ENCODE assay signal across 8 cellular contexts in the genomic region with DNA sequence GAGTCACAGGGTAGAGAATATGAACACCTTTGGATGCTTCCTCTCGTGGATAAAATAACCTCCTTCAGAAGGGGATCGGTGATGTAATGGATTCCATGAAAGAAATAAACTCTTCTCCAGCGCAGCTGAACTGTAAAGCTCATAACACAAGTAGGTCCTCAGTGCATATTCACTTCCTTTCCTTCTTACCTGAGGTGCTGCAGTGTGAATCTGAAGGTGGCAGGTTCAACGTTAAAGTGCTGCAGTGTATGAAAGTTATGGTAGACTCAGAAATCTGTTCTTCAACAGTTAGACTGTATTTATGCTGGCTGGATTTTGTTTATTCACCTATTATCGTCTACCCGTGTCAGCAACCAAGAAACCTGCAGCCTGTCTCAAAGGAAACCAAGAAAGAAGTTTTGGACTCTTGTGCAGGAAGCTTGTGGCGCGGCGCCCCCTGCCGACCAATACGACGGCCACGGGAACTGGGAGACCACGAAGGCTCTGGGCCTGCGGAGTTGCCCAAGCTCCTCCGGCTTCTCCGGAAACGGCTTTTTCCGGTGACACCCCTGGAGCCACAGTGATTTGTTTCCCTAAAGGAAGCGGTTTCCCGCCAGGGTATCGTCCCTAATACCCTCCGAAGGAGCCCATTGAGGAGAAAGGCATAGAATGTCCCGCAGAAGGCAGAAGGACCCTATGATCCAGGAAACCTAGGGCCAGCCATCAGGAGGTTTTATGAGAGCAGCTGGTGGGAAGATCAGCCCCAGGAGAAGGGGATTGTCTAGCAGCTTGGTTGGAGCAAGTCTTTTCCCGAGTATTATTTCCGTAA. TPM values are rescaled to one million over a fixed set of nuclear protein-coding genes. Genes with fewer than 3 reads are reported as not detected.
DNase-seq lines count a peak whose midpoint lies in the region; ATAC-seq and TF ChIP-seq lines count a peak whose summit lies in the region.

No MANE protein-coding gene starts in this region.

- no peaks in the 10 kb centered on the region for H3K36me3 Mint-ChIP-seq in activated T-helper 17 cell treated with anti-CD3 and anti-CD28 coated beads, Interleukin-2, amount 50 U/mL, for 72 hours (ENCODE audit: low read depth)

- no peaks in the 10 kb centered on the region for H3K79me2 ChIP-seq in PC-9 (ENCODE audit: low read depth)

- H3F3A ChIP-seq in PC-9 (ENCODE audit: insufficient read depth, low read depth): no peaks in the 10 kb centered on the region

- peak overlapping the region; percentile 31 for H3K4me3 Mint-ChIP-seq in activated T-helper 17 cell treated with anti-CD3 and anti-CD28 coated beads, Interleukin-2, amount 50 U/mL, for 72 hours

- TF ChIP-seq EP300 in gastroesophageal sphincter (IDR thresholded peaks at IDR 0.05): no peak

- H3K36me3 ChIP-seq in PC-9 (ENCODE audit: low read depth) (no peaks in the 10 kb centered on the region), gastroesophageal sphincter (no peaks in the 10 kb centered on the region)

- intact Hi-C loops in PC-9 (cut with micrococcal nuclease; ENCODE audit: unreplicated experiment): no loop called here

- no peaks in the 10 kb centered on the region for H3K9me2 ChIP-seq in PC-9 (ENCODE audit: insufficient read depth)

- DNase-seq in GM04504 (ENCODE audit: low read depth) (peak; percentile 24), PC-9 (peak; percentile 37 to 38), occipital lobe (lab: John Stamatoyannopoulos, UW) (peak; percentile 51), substantia nigra (lab: John Stamatoyannopoulos, UW) (peak in 48 of 49 donors; percentile 4 to 84 (median 64))

- H3K4me3 ChIP-seq in PC-9 (no peak overlapping the region), gastroesophageal sphincter (peak overlapping the region in 1 of 2 donors; percentile 19)

- H3K4me1 Mint-ChIP-seq in activated T-helper 17 cell treated with anti-CD3 and anti-CD28 coated beads, Interleukin-2, amount 50 U/mL, for 72 hours: no peaks in the 10 kb centered on the region

- ATAC-seq in HG02642 (IDR thresholded peaks at IDR 0.05; ENCODE audit: poor library complexity, unreplicated experiment) (peak; percentile 84), gastroesophageal sphincter (peak; percentile 83), HG03196 (IDR thresholded peaks at IDR 0.05; ENCODE audit: unreplicated experiment) (no peak)
- peak; percentile 93 for ATAC-seq in activated T-helper 17 cell treated with anti-CD3 and anti-CD28 coated beads, Interleukin-2, amount 50 U/mL, for 72 hours (replicated peaks)

- no peaks in the 10 kb centered on the region for H3K4me1 ChIP-seq in PC-9 (replicated peaks; ENCODE audit: insufficient read depth)
- no peaks in the 10 kb centered on the region for H3K4me1 ChIP-seq in gastroesophageal sphincter

- TF ChIP-seq CTCF in PC-9 (conservative IDR thresholded peaks at IDR 0.05): peak; percentile 61
- TF ChIP-seq CTCF in gastroesophageal sphincter (IDR thresholded peaks at IDR 0.05): peak; percentile 9 to 79 (median 44)

- no peaks in the 10 kb centered on the region for H4K20me1 ChIP-seq in PC-9 (ENCODE audit: insufficient read depth)

- H3K4me2 ChIP-seq in PC-9: peak overlapping the region; percentile 28

- peaks cover 5% of the 10 kb centered on the region for H3K27me3 Mint-ChIP-seq in activated T-helper 17 cell treated with anti-CD3 and anti-CD28 coated beads, Interleukin-2, amount 50 U/mL, for 72 hours

- 0 out of 2 replicates have a peak overlapping the region, but pooled peaks have one; percentile 48 for H2AFZ ChIP-seq in PC-9

- H3K27me3 ChIP-seq in PC-9 (ENCODE audit: insufficient read depth, low read depth): peaks cover 3% of the 10 kb centered on the region; the same call in 1 of the 2 replicates
- H3K27me3 ChIP-seq in gastroesophageal sphincter: peaks cover 35% of the 10 kb centered on the region

- peak overlapping the region; percentile 10 for H3K27ac Mint-ChIP-seq in activated T-helper 17 cell treated with anti-CD3 and anti-CD28 coated beads, Interleukin-2, amount 50 U/mL, for 72 hours

- H3K27ac ChIP-seq in PC-9: no peak overlapping the region
- H3K27ac ChIP-seq in gastroesophageal sphincter: no peak overlapping the region
- H3K27ac ChIP-seq in substantia nigra (ENCODE audit: low read depth, low read length, poor library complexity, severe bottlenecking): no peak overlapping the region

- CTCF ChIA-PET in PC-9 (lab: Charles Lee): no interaction called here

- WGBS in gastroesophageal sphincter (ENCODE audit: low coverage in 1 of 2), 2 donors: 36 to 41% methylated on average over 4 to 6 of the region's 26 CpGs

- BruUV-seq in PC-9 (replicated peaks; lab: Mats Ljungman, UMichigan): no TSS peak

- H3K9me3 ChIP-seq in PC-9 (ENCODE audit: insufficient read depth, low read depth) (no peaks in the 10 kb centered on the region), gastroesophageal sphincter (no peaks in the 10 kb centered on the region)

- TF ChIP-seq POLR2A in gastroesophageal sphincter (IDR thresholded peaks at IDR 0.05): no peak

- POLR2A ChIA-PET in PC-9 (lab: Charles Lee; ENCODE audit: unreplicated experiment): no interaction called here

- H3K9me3 Mint-ChIP-seq in activated T-helper 17 cell treated with anti-CD3 and anti-CD28 coated beads, Interleukin-2, amount 50 U/mL, for 72 hours: no peaks in the 10 kb centered on the region

RNA-seq across cellular contexts. Expression of a gene that starts 17.6 kb away (rescaled TPM):
- total RNA-seq in PC-9 (2021) (not detected in 2 replicates), gastroesophageal sphincter (not detected), occipital lobe (not detected)
- not detected for total RNA-seq in activated T-helper 17 cell treated with anti-CD3 and anti-CD28 coated beads, Interleukin-2, amount 50 U/mL, for 72 hours
